ENCODE assay signal across 13 cellular contexts in the genomic region with DNA sequence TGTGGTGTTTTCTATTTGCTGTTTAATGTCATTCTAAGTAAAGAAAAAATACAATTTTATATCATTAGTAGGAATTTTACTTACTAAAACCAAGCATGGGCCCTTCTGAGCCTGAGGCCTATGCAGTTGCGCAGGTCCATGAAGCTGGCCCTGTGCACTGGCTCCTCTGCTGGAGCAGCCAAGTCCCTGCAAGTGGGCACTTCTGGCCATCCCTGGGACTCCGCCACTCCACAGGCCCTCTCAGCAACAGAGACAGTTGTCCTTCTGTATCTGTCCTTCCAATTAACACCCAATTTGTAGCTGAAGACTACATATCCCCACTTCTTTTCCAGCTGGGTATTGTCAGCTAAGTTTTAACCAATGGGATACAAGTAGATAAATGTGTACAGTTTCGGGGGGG. TPM values are rescaled to one million over a fixed set of nuclear protein-coding genes. Genes with fewer than 3 reads are reported as not detected.
A peak's percentile ranks its signal among the peaks of the same experiment; 100 is the strongest.
DNase-seq lines count a peak whose midpoint lies in the region; ATAC-seq and TF ChIP-seq lines count a peak whose summit lies in the region.
"Had no signal": no experiment of that assay in that cellular context is flagged by ENCODE, and none has a peak within 500 bp of the region (broad histone marks: within the 10 kb centered on the region; RNA-seq: fewer than 3 reads in every experiment).

No MANE protein-coding gene starts in this region.

- H3K27me3 ChIP-seq in DND-41 (ENCODE audit: insufficient read depth, low read length, poor library complexity) (no peaks in the 10 kb centered on the region), IMR-90 (ENCODE audit: control insufficient read depth, insufficient read depth, low read length) (no peaks in the 10 kb centered on the region), kidney epithelial cell (ENCODE audit: control insufficient read depth, insufficient read depth, low read length) (no peaks in the 10 kb centered on the region)

- no peak overlapping the region for H4K91ac ChIP-seq in IMR-90 (ENCODE audit: insufficient read depth, low read depth, low read length)

- no peaks in the 10 kb centered on the region for H3K9me1 ChIP-seq in IMR-90 (ENCODE audit: insufficient read depth, low read length)

- H3K4me3 ChIP-seq in DND-41 (ENCODE audit: low read depth in 1 of 2, low read length in 2 of 2) (no peak overlapping the region), IMR-90 (ENCODE audit: insufficient read depth, low read depth, low read length) (no peak overlapping the region), cardiac fibroblast (replicated peaks in 1 of 2; ENCODE audit: low read depth in 2 of 2, low read length in 2 of 2) (no peak overlapping the region), kidney epithelial cell (ENCODE audit: low read depth, low read length) (no peak overlapping the region)
- H3K4me3 ChIP-seq: lower lobe of right lung, SK-N-MC, spleen had no signal

- no peaks in the 10 kb centered on the region for H3K79me2 ChIP-seq in DND-41 (ENCODE audit: insufficient read depth, low read length)

- POLR2A ChIA-PET in IMR-90 (lab: Charles Lee; ENCODE audit: unreplicated experiment) = no interaction called here

- H3K27me3 Mint-ChIP-seq in activated CD8-positive, alpha-beta memory T cell treated with anti-CD3 and anti-CD28 coated beads, Interleukin-2, amount 10 ng/mL, durations not matched to agents 7 days and 5 days = peaks cover 65% of the 10 kb centered on the region

- H3K27ac Mint-ChIP-seq in activated CD8-positive, alpha-beta memory T cell treated with anti-CD3 and anti-CD28 coated beads, Interleukin-2, amount 10 ng/mL, durations not matched to agents 7 days and 5 days = no peak overlapping the region

- CTCF ChIA-PET in IMR-90 (lab: Yijun Ruan, JAX) = interaction anchor here (0.6 to 2.7 kb wide), 2 partner anchors 88 to 1818 kb away, joined by 3 to 24 read pairs; no protein-coding TSS in a partner anchor
- CTCF ChIA-PET in activated CD8-positive, alpha-beta memory T cell treated with anti-CD3 and anti-CD28 coated beads, Interleukin-2, amount 10 ng/mL, durations not matched to agents 7 days and 5 days (lab: Charles Lee) = interaction anchor here (3.1 to 4.0 kb wide), 2 partner anchors 88 to 174 kb away, joined by 16 to 18 read pairs; no protein-coding TSS in a partner anchor

- 0 out of 3 replicates have a peak, but pooled peaks have one; percentile 42 for ATAC-seq in DND-41 (ENCODE audit: insufficient read depth, low read depth)
- no peak for ATAC-seq in IMR-90 (ENCODE audit: low read depth)
- ATAC-seq in HG03439 (IDR thresholded peaks at IDR 0.05; ENCODE audit: unreplicated experiment) = no peak
- ATAC-seq in activated CD8-positive, alpha-beta memory T cell treated with anti-CD3 and anti-CD28 coated beads, Interleukin-2, amount 10 ng/mL, durations not matched to agents 7 days and 5 days = no peak
- no peak for ATAC-seq in GM19397 (IDR thresholded peaks at IDR 0.05; ENCODE audit: unreplicated experiment)

- peaks cover 5% of the 10 kb centered on the region for H3K36me3 Mint-ChIP-seq in activated CD8-positive, alpha-beta memory T cell treated with anti-CD3 and anti-CD28 coated beads, Interleukin-2, amount 10 ng/mL, durations not matched to agents 7 days and 5 days

- no peaks in the 10 kb centered on the region for H3K4me1 Mint-ChIP-seq in activated CD8-positive, alpha-beta memory T cell treated with anti-CD3 and anti-CD28 coated beads, Interleukin-2, amount 10 ng/mL, durations not matched to agents 7 days and 5 days

- no TSS peak for BruUV-seq in IMR-90 (replicated peaks; lab: Mats Ljungman, UMichigan)

- no peak overlapping the region for H3K4me3 Mint-ChIP-seq in activated CD8-positive, alpha-beta memory T cell treated with anti-CD3 and anti-CD28 coated beads, Interleukin-2, amount 10 ng/mL, durations not matched to agents 7 days and 5 days

- no peak for TF ChIP-seq POLR2A in IMR-90 (IDR thresholded peaks at IDR 0.05; ENCODE audit: low read depth, low read length)

- no peak overlapping the region for H3K27ac ChIP-seq in DND-41 (ENCODE audit: low read length)
- no peak overlapping the region for H3K27ac ChIP-seq in IMR-90 (ENCODE audit: insufficient read depth, low read length)
- H3K27ac ChIP-seq: lower lobe of right lung, neutrophil, SK-N-MC, spleen had no signal

- no peak overlapping the region for H2BK120ac ChIP-seq in IMR-90 (ENCODE audit: low read depth, low read length)

- H2BK15ac ChIP-seq in IMR-90 (ENCODE audit: low read depth, low read length) = no peak overlapping the region

- no peak overlapping the region for H2AFZ ChIP-seq in DND-41 (ENCODE audit: low read depth, low read length)
- no peak overlapping the region for H2AFZ ChIP-seq in IMR-90 (replicated peaks; ENCODE audit: low read length, poor library complexity)

- H3K18ac ChIP-seq in IMR-90 (ENCODE audit: low read depth, low read length) = no peak overlapping the region

- H3K9me3 Mint-ChIP-seq in activated CD8-positive, alpha-beta memory T cell treated with anti-CD3 and anti-CD28 coated beads, Interleukin-2, amount 10 ng/mL, durations not matched to agents 7 days and 5 days (ENCODE audit: low read depth) = peaks cover 6% of the 10 kb centered on the region

- H4K20me1 ChIP-seq in DND-41 (ENCODE audit: insufficient read depth, low read length) (no peaks in the 10 kb centered on the region), IMR-90 (ENCODE audit: insufficient read depth, low read length) (no peaks in the 10 kb centered on the region)

- no peaks in the 10 kb centered on the region for H3K9me3 ChIP-seq in DND-41 (ENCODE audit: insufficient read depth, low read length, severe bottlenecking)
- no peaks in the 10 kb centered on the region for H3K9me3 ChIP-seq in IMR-90 (ENCODE audit: control insufficient read depth, insufficient read depth, low read length)
- H3K9me3 ChIP-seq: lower lobe of right lung, neutrophil had no signal

- H3K4me1 ChIP-seq in DND-41 (ENCODE audit: insufficient read depth, low read length) (no peaks in the 10 kb centered on the region), IMR-90 (ENCODE audit: control insufficient read depth, insufficient read depth, low read length) (no peaks in the 10 kb centered on the region)
- H3K4me1 ChIP-seq: lower lobe of right lung, spleen had no signal

- no peak overlapping the region for H3K23ac ChIP-seq in IMR-90 (ENCODE audit: low read depth, low read length)

- dilution Hi-C loops in IMR-90 (cut with HindIII; ENCODE audit: low sequenced_read_pairs, unreplicated experiment) = no loop called here

- H3K14ac ChIP-seq in IMR-90 (replicated peaks; ENCODE audit: low read depth, low read length) = no peak overlapping the region

- no peak overlapping the region for H3K4ac ChIP-seq in IMR-90 (ENCODE audit: low read depth, low read length)

- H3K36me3 ChIP-seq in DND-41 (ENCODE audit: insufficient read depth, low read length) (no peaks in the 10 kb centered on the region), IMR-90 (ENCODE audit: control insufficient read depth, insufficient read depth, low read length) (no peaks in the 10 kb centered on the region), kidney epithelial cell (ENCODE audit: control insufficient read depth, insufficient read depth, low read length) (no peaks in the 10 kb centered on the region)
- H3K36me3 ChIP-seq: lower lobe of right lung, neutrophil, spleen had no signal

- H3K56ac ChIP-seq in IMR-90 (ENCODE audit: extremely low read depth, insufficient read depth, low read length) = no peak overlapping the region

- TF ChIP-seq CTCF in DND-41 (IDR thresholded peaks at IDR 0.05; ENCODE audit: borderline replicate concordance, extremely low read depth, low read length, poor library complexity, severe bottlenecking) = peak; percentile 14
- 0 out of 2 replicates have a peak, but pooled peaks have one; percentile 9 for TF ChIP-seq CTCF in IMR-90 (conservative IDR thresholded peaks at IDR 0.05; ENCODE audit: low read depth, low read length)
- TF ChIP-seq CTCF in cardiac fibroblast (IDR thresholded peaks at IDR 0.05; ENCODE audit: low read depth, low read length) = peak; percentile 36
- peak; percentile 14 for TF ChIP-seq CTCF in kidney epithelial cell (IDR thresholded peaks at IDR 0.05; ENCODE audit: insufficient read depth, low read length, poor library complexity, severe bottlenecking)

- H2AK9ac ChIP-seq in IMR-90 (replicated peaks; ENCODE audit: low read depth, low read length, poor library complexity) = no peak overlapping the region

- H2AK5ac ChIP-seq in IMR-90 (ENCODE audit: low read depth, low read length) = no peak overlapping the region

- no peaks in the 10 kb centered on the region for H3K79me1 ChIP-seq in IMR-90 (ENCODE audit: low read depth in 1 of 2, low read length in 2 of 2)

- intact Hi-C loops in IMR-90 (cut with micrococcal nuclease) = no loop called here

- peak; percentile 15; the same call in 1 of the 2 replicates for TF ChIP-seq RAD21 in IMR-90 (IDR thresholded peaks at IDR 0.05; ENCODE audit: low read length)

- WGBS in IMR-90 (ENCODE audit: extremely low coverage in 2 of 2, insufficient read length in 1 of 2), 2 experiments = 100% methylated on average over 2 of the region's 3 CpGs; no CpG with 5 or more reads in 1 of the 2 experiments

- no peak for DNase-seq in DND-41
- no peak for DNase-seq in IMR-90
- DNase-seq in cardiac fibroblast (ENCODE audit: low read depth in 2 of 2) = no peak
- no peak for DNase-seq in kidney epithelial cell (ENCODE audit: low read depth)
- DNase-seq in NAMALWA (ENCODE audit: low spot score) = no peak
- no peak for DNase-seq in activated CD8-positive, alpha-beta memory T cell treated with anti-CD3 and anti-CD28 coated beads, Interleukin-2, amount 10 ng/mL, durations not matched to agents 7 days and 5 days
- DNase-seq: lower lobe of right lung, NCI-H1092 treated with DMSO at 0.1 percent for 48 hours, spleen had no signal

- no peak overlapping the region for H3K4me2 ChIP-seq in DND-41 (ENCODE audit: insufficient read depth, low read length)
- H3K4me2 ChIP-seq in IMR-90 (ENCODE audit: low read depth, low read length) = no peak overlapping the region

- no peak overlapping the region for H4K8ac ChIP-seq in IMR-90 (ENCODE audit: low read depth in 2 of 2, low read length in 2 of 2)

- H2BK5ac ChIP-seq in IMR-90 (ENCODE audit: low read depth, low read length, poor library complexity, severe bottlenecking) = no peak overlapping the region

- H2BK20ac ChIP-seq in IMR-90 (ENCODE audit: low read depth, low read length) = no peak overlapping the region

- H4K5ac ChIP-seq in IMR-90 (ENCODE audit: low read depth, low read length) = no peak overlapping the region

- in situ Hi-C loops in IMR-90 (cut with MboI; ENCODE audit: low sequenced_read_pairs) = loop anchor here (10.0 kb wide), 1 partner anchor 366 kb away; no protein-coding TSS in a partner anchor

- H3K9ac ChIP-seq in DND-41 (ENCODE audit: low read depth, low read length) (no peak overlapping the region), IMR-90 (ENCODE audit: low read depth, low read length) (no peak overlapping the region)

RNA-seq across cellular contexts. Expression of gene RYK, which starts 49.9 kb away (rescaled TPM):
- total RNA-seq in IMR-90 (2012; rRNA removed) (106 TPM in 2 replicates), kidney epithelial cell (57.2 and 57.6 TPM in 2 replicates)
- 35.0 and 42.4 TPM in 2 replicates for polyA plus RNA-seq in IMR-90 (2012; rRNA removed)
- polyA plus RNA-seq in IMR-90 (2012; cell fraction: cytosol; rRNA removed) = 12.1 and 16.0 TPM in 2 replicates
- 16.5 and 76.9 TPM in 2 replicates for polyA plus RNA-seq in IMR-90 (2012; cell fraction: nucleus; rRNA removed; ENCODE audit: low replicate concordance)
- 1 to 10 TPM; 7.7 to 8.6 TPM for total RNA-seq in activated CD8-positive, alpha-beta memory T cell treated with anti-CD3 and anti-CD28 coated beads, Interleukin-2, amount 10 ng/mL, durations not matched to agents 7 days and 5 days
